ENCODE assay signal across 8 cellular contexts in genomic region chr5:88785396-88786216, GRCh38.
DNase-seq lines count a peak whose midpoint lies in the region; ATAC-seq and TF ChIP-seq lines count a peak whose summit lies in the region.

No MANE protein-coding gene starts in this region.

- in situ Hi-C loops in transverse colon (cut with MboI; ENCODE audit: low pct_ligation_motif_present in 1 of 4, low pct_unique_long_range_greater_than_20kb in 1 of 4, low sequenced_read_pairs in 3 of 4): no loop called here

- H3K36me3 Mint-ChIP-seq in activated CD4-positive, alpha-beta T cell treated with anti-CD3 and anti-CD28 coated beads, Interleukin-2, amount 10 ng/mL, durations not matched to agents 24 days and 14 days (ENCODE audit: low read depth): no peaks in the 10 kb centered on the region

- TF ChIP-seq EP300 in transverse colon (IDR thresholded peaks at IDR 0.05; ENCODE audit: low read depth): no peak

- peak overlapping the region; percentile 66 to 83 (median 80) for H3K27ac ChIP-seq in transverse colon

- TF ChIP-seq POLR2A in transverse colon (IDR thresholded peaks at IDR 0.05): no peak

- no peak overlapping the region for H3K27ac Mint-ChIP-seq in activated CD4-positive, alpha-beta T cell treated with anti-CD3 and anti-CD28 coated beads, Interleukin-2, amount 10 ng/mL, durations not matched to agents 24 days and 14 days

- DNase-seq in activated CD4-positive, alpha-beta T cell treated with anti-CD3 and anti-CD28 coated beads for 48 hours: peak; percentile 28
- DNase-seq in activated CD4-positive, alpha-beta T cell treated with anti-CD3 and anti-CD28 coated beads, Interleukin-2, amount 10 ng/mL, durations not matched to agents 24 days and 14 days: no peak
- peak; percentile 96 for DNase-seq in NCI-H226
- peak; percentile 94 for DNase-seq in choroid plexus epithelial cell (ENCODE audit: low read depth)
- DNase-seq in medulla oblongata (ENCODE audit: extremely low spot score): peak; percentile 62
- DNase-seq in transverse colon: peak; percentile 17
- no peak for DNase-seq in RPMI8226

- no peaks in the 10 kb centered on the region for H3K9me3 Mint-ChIP-seq in activated CD4-positive, alpha-beta T cell treated with anti-CD3 and anti-CD28 coated beads, Interleukin-2, amount 10 ng/mL, durations not matched to agents 24 days and 14 days

- peak; percentile 47 for ATAC-seq in HG02885 (IDR thresholded peaks at IDR 0.05; ENCODE audit: poor library complexity, unreplicated experiment)

- no peaks in the 10 kb centered on the region for H3K9me3 ChIP-seq in transverse colon

- 3 to 4% methylated on average over 7 of the region's 7 CpGs for WGBS in transverse colon (ENCODE audit: low coverage in 1 of 2), 2 donors

- TF ChIP-seq CTCF in choroid plexus epithelial cell (conservative IDR thresholded peaks at IDR 0.05; ENCODE audit: low read depth, low read length) (no peak), transverse colon (IDR thresholded peaks at IDR 0.05) (no peak)

- H3K4me1 ChIP-seq in transverse colon: peaks cover 4 to 38% (median 17%) of the 10 kb centered on the region in 4 donors

- no peaks in the 10 kb centered on the region for H3K36me3 ChIP-seq in transverse colon

- intact Hi-C loops in activated CD4-positive, alpha-beta T cell treated with anti-CD3 and anti-CD28 coated beads, Interleukin-2, amount 10 ng/mL, durations not matched to agents 24 days and 14 days (cut with micrococcal nuclease): loop anchor here (2.0 kb wide), 1 partner anchor 47 kb away; no protein-coding TSS in a partner anchor
- intact Hi-C loops in transverse colon (cut with DNase I; ENCODE audit: low total_unique reads): no loop called here

- H3K27me3 Mint-ChIP-seq in activated CD4-positive, alpha-beta T cell treated with anti-CD3 and anti-CD28 coated beads, Interleukin-2, amount 10 ng/mL, durations not matched to agents 24 days and 14 days: no peaks in the 10 kb centered on the region

- no peaks in the 10 kb centered on the region for H3K27me3 ChIP-seq in transverse colon

- H3K4me3 ChIP-seq in choroid plexus epithelial cell (ENCODE audit: low read depth, low read length) (peak overlapping the region; percentile 17), transverse colon (peak overlapping the region in 1 of 4 donors; percentile 15)

- peaks cover 11% of the 10 kb centered on the region for H3K4me1 Mint-ChIP-seq in activated CD4-positive, alpha-beta T cell treated with anti-CD3 and anti-CD28 coated beads, Interleukin-2, amount 10 ng/mL, durations not matched to agents 24 days and 14 days

- no peak overlapping the region for H3K4me3 Mint-ChIP-seq in activated CD4-positive, alpha-beta T cell treated with anti-CD3 and anti-CD28 coated beads, Interleukin-2, amount 10 ng/mL, durations not matched to agents 24 days and 14 days

Comparison
In these comparisons a context has a peak if more than half of its experiments do, and no peak if none do; other contexts are left out.
1. DNase-seq: peak in activated CD4-positive, alpha-beta T cell treated with anti-CD3 and anti-CD28 coated beads for 48 hours (single experiment), NCI-H226 (single experiment), choroid plexus epithelial cell (single experiment), medulla oblongata (single experiment) and transverse colon (single experiment); none in activated CD4-positive, alpha-beta T cell treated with anti-CD3 and anti-CD28 coated beads, Interleukin-2, amount 10 ng/mL, durations not matched to agents 24 days and 14 days (single experiment) and RPMI8226 (single experiment).